ENCODE assay signal across 13 cellular contexts in the genomic region with DNA sequence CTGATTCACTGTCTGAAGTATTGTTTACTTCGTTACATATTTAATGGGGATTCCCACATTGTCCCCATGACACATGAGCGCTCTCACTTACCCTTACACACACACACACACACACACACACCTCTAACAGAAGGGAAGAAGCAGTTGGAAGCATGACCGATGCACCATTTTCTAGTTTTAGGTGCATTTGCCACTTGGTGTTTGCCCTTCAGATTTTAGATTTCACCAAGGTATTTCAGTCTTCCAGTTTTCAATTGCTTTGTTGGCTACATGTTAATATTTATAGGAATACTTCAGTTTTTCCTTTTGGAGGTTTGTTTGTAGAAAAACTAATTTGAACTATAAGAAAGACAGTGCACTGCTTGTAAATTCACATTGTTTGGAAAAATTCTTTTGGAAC. TPM values are rescaled to one million over a fixed set of nuclear protein-coding genes. Genes with fewer than 3 reads are reported as not detected.
A peak's percentile ranks its signal among the peaks of the same experiment; 100 is the strongest.
DNase-seq lines count a peak whose midpoint lies in the region; ATAC-seq and TF ChIP-seq lines count a peak whose summit lies in the region.
"Had no signal": no experiment of that assay in that cellular context is flagged by ENCODE, and none has a peak within 500 bp of the region (broad histone marks: within the 10 kb centered on the region; RNA-seq: fewer than 3 reads in every experiment).

No MANE protein-coding gene starts in this region.

- H3K27me3 Mint-ChIP-seq in T-helper 2 cell treated with Interferon-gamma antibody and Interleukin-4, amounts not matched to agents 5 μg/mL and 100 μg/mL, for 36 hours (ENCODE audit: low read depth), result peaks cover 80% of the 10 kb centered on the region
- H3K27me3 Mint-ChIP-seq in brain (peaks cover 100% of the 10 kb centered on the region), nephron (ENCODE audit: low read depth) (peaks cover 100% of the 10 kb centered on the region)

- TF ChIP-seq CTCF in brain (conservative IDR thresholded peaks at IDR 0.05) (no peak), nephron (IDR thresholded peaks at IDR 0.05; ENCODE audit: unreplicated experiment in 3 of 3) (no peak)

- no peak for DNase-seq in T-helper 2 cell treated with Interferon-gamma antibody and Interleukin-4, amounts not matched to agents 5 μg/mL and 100 μg/mL, for 36 hours (ENCODE audit: low spot score)
- DNase-seq in T-helper 2 cell (no peak), activated T-cell treated with anti-CD3 and anti-CD28 coated beads for 4 hours (no peak)
- no peak for DNase-seq in activated CD4-positive, CD25-positive, alpha-beta regulatory T cell treated with anti-CD3 and anti-CD28 coated beads, Interleukin-2, amount 50 U/mL, for 72 hours
- DNase-seq: 8988T; ACHN; CD4-positive, CD25-positive, alpha-beta regulatory T cell; DMS53; GF-D8; H7 had no signal

- H3K9me3 Mint-ChIP-seq in T-helper 2 cell treated with Interferon-gamma antibody and Interleukin-4, amounts not matched to agents 5 μg/mL and 100 μg/mL, for 36 hours, result no peaks in the 10 kb centered on the region
- H3K9me3 Mint-ChIP-seq in brain (peaks cover 0 to 13% (median 6%) of the 10 kb centered on the region in 5 experiments), nephron (peaks cover 7% of the 10 kb centered on the region)

- ATAC-seq in GM21360 (IDR thresholded peaks at IDR 0.05; ENCODE audit: unreplicated experiment), result no peak

- no peak overlapping the region for H3K4me3 Mint-ChIP-seq in T-helper 2 cell treated with Interferon-gamma antibody and Interleukin-4, amounts not matched to agents 5 μg/mL and 100 μg/mL, for 36 hours
- H3K4me3 Mint-ChIP-seq in brain, result peak overlapping the region; percentile 33 to 81 (median 67)
- H3K4me3 Mint-ChIP-seq in nephron, result peak overlapping the region in 2 of 3 experiments; percentile 36 to 64

- peaks cover 1% of the 10 kb centered on the region for H3K4me1 Mint-ChIP-seq in T-helper 2 cell treated with Interferon-gamma antibody and Interleukin-4, amounts not matched to agents 5 μg/mL and 100 μg/mL, for 36 hours (ENCODE audit: low read depth)
- H3K4me1 Mint-ChIP-seq in brain (peaks cover 32% of the 10 kb centered on the region), nephron (peaks cover 21% of the 10 kb centered on the region)

- no peaks in the 10 kb centered on the region for H3K36me3 Mint-ChIP-seq in T-helper 2 cell treated with Interferon-gamma antibody and Interleukin-4, amounts not matched to agents 5 μg/mL and 100 μg/mL, for 36 hours (ENCODE audit: low read depth)
- H3K36me3 Mint-ChIP-seq in brain (no peaks in the 10 kb centered on the region), nephron (ENCODE audit: low read depth) (peaks cover 1% of the 10 kb centered on the region)
- H3K36me3 Mint-ChIP-seq: CD4-positive, CD25-positive, alpha-beta regulatory T cell had no signal

- peak overlapping the region; percentile 44 for H3K27ac Mint-ChIP-seq in T-helper 2 cell treated with Interferon-gamma antibody and Interleukin-4, amounts not matched to agents 5 μg/mL and 100 μg/mL, for 36 hours
- H3K27ac Mint-ChIP-seq in brain (no peak overlapping the region), nephron (no peak overlapping the region)
- H3K27ac Mint-ChIP-seq: CD4-positive, CD25-positive, alpha-beta regulatory T cell had no signal

RNA-seq across cellular contexts. Expression of a gene that starts 3.1 kb away (rescaled TPM):
- polyA plus RNA-seq in brain (ENCODE audit: insufficient read depth, low read depth, low replicate concordance), result not detected
- polyA plus RNA-seq: CD4-positive, CD25-positive, alpha-beta regulatory T cell had no signal
